8 cellular contexts compared by ENCODE assay signal in genomic region chr22:30212363-30212995, GRCh38. TPM values are rescaled to one million over a fixed set of nuclear protein-coding genes. Genes with fewer than 3 reads are reported as not detected.
DNase-seq lines count a peak whose midpoint lies in the region; ATAC-seq, FAIRE-seq and TF ChIP-seq lines count a peak whose summit lies in the region.

No MANE protein-coding gene starts in this region.

- H3K4me3 Mint-ChIP-seq in astrocyte (ENCODE audit: unreplicated experiment), result no peak overlapping the region

- H3K27me3 ChIP-seq in astrocyte (ENCODE audit: insufficient read depth, low read length), result no peaks in the 10 kb centered on the region
- H3K27me3 ChIP-seq in left lung, result no peaks in the 10 kb centered on the region
- no peaks in the 10 kb centered on the region for H3K27me3 ChIP-seq in aorta (ENCODE audit: control insufficient read depth in 1 of 2, insufficient read depth in 2 of 2, low read length in 1 of 2)

- H3K27me3 Mint-ChIP-seq in astrocyte (ENCODE audit: low read depth, unreplicated experiment), result no peaks in the 10 kb centered on the region

- no peaks in the 10 kb centered on the region for H3K9me3 Mint-ChIP-seq in astrocyte (ENCODE audit: unreplicated experiment)

- no peaks in the 10 kb centered on the region for H4K20me1 ChIP-seq in astrocyte (ENCODE audit: insufficient read depth, low read length)

- WGBS in aorta, 2 donors, result 44 to 49% methylated on average over 5 of the region's 5 CpGs

- H3K27ac ChIP-seq in astrocyte (ENCODE audit: low read depth, low read length) (peak overlapping the region; percentile 100), left lung (peak overlapping the region; percentile 69 to 87), aorta (ENCODE audit: low read depth in 1 of 2, low read length in 2 of 2) (no peak overlapping the region)

- peaks cover 45% of the 10 kb centered on the region for H3K4me1 Mint-ChIP-seq in astrocyte (ENCODE audit: low read depth, unreplicated experiment)

- H3K27ac Mint-ChIP-seq in astrocyte (ENCODE audit: unreplicated experiment), result peak overlapping the region; percentile 94

- H3K9me3 ChIP-seq in astrocyte (ENCODE audit: insufficient read depth, low read depth, low read length) (no peaks in the 10 kb centered on the region), left lung (no peaks in the 10 kb centered on the region), aorta (ENCODE audit: control insufficient read depth, low read length) (no peaks in the 10 kb centered on the region)

- H3K4me3 ChIP-seq in astrocyte (ENCODE audit: insufficient read depth, low read depth, low read length), result no peak overlapping the region
- H3K4me3 ChIP-seq in left lung, result no peak overlapping the region
- H3K4me3 ChIP-seq in aorta (ENCODE audit: low read length in 2 of 2), result no peak overlapping the region

- intact Hi-C loops in left lung (cut with DNase I) (no loop called here), aorta (cut with DNase I) (no loop called here)

- FAIRE-seq in astrocyte (lab: Jason Lieb, UNC), result no peak

- H3K4me2 ChIP-seq in astrocyte (ENCODE audit: low read length), result peak overlapping the region; percentile 9

- no peak overlapping the region for H2AFZ ChIP-seq in astrocyte (ENCODE audit: low read depth, low read length)

- no peaks in the 10 kb centered on the region for H3K36me3 ChIP-seq in astrocyte (ENCODE audit: insufficient read depth, low read length)
- no peaks in the 10 kb centered on the region for H3K36me3 ChIP-seq in left lung
- H3K36me3 ChIP-seq in aorta (ENCODE audit: control insufficient read depth in 1 of 2, insufficient read depth in 2 of 2, low read length in 1 of 2), result no peaks in the 10 kb centered on the region

- no peaks in the 10 kb centered on the region for H3K79me2 ChIP-seq in astrocyte (ENCODE audit: insufficient read depth, low read length)

- peak overlapping the region; percentile 66 for H3K9ac ChIP-seq in astrocyte (ENCODE audit: low read length)

- ATAC-seq in left lung (peak; percentile 88), aorta (ENCODE audit: low FRiP score) (peak; percentile 62), GM18520 (IDR thresholded peaks at IDR 0.05; ENCODE audit: unreplicated experiment) (no peak), HG03571 (IDR thresholded peaks at IDR 0.05; ENCODE audit: unreplicated experiment) (no peak)

- peaks cover 59% of the 10 kb centered on the region for H3K4me1 ChIP-seq in astrocyte (ENCODE audit: insufficient read depth, low read length)
- peaks cover 22 to 45% of the 10 kb centered on the region in 2 donors for H3K4me1 ChIP-seq in left lung
- peaks cover 0 to 2% of the 10 kb centered on the region in 2 donors for H3K4me1 ChIP-seq in aorta (ENCODE audit: control insufficient read depth in 1 of 2, insufficient read depth in 2 of 2, low read length in 2 of 2)

- TF ChIP-seq CTCF in astrocyte (IDR thresholded peaks at IDR 0.05; ENCODE audit: insufficient read depth, low read depth, low read length) (no peak), left lung (IDR thresholded peaks at IDR 0.05) (no peak)

- DNase-seq in AML-193 (lab: John Stamatoyannopoulos, UW) (peak; percentile 34 to 46), HuH-7.5 (ENCODE audit: low spot score) (peak; percentile 72), astrocyte (ENCODE audit: low read depth) (peak; percentile 98), left lung (peak; percentile 90), aorta (peak; percentile 82 to 87)
- DNase-seq in activated effector memory CD4-positive, alpha-beta T cell treated with anti-CD3 and anti-CD28 coated beads, Interleukin-2, amount 50 U/mL, for 16 hours, result no peak

- no peaks in the 10 kb centered on the region for H3K36me3 Mint-ChIP-seq in astrocyte (ENCODE audit: low read depth, unreplicated experiment)

RNA-seq across cellular contexts. Expression of gene LIF, which starts 34.1 kb away (rescaled TPM):
- total RNA-seq in astrocyte, result 63.3 and 100 TPM in 2 replicates
- 10 to 100 TPM in 1 of 2 donors, 1 to 10 TPM in 1; 8.1 to 10.7 TPM for total RNA-seq in left lung
- total RNA-seq in aorta, result 1 to 10 TPM; 4.5 to 6.6 TPM
- 1 to 10 TPM; 1.3 to 2.3 TPM for polyA plus RNA-seq in aorta

RNA-seq across cellular contexts. Expression of gene OSM, which starts 54.2 kb away (rescaled TPM):
- total RNA-seq in astrocyte (not detected in 2 replicates), left lung (1 to 10 TPM; 4.8 to 6.3 TPM), aorta (1 to 10 TPM; 1.4 to 3.9 TPM)
- polyA plus RNA-seq in aorta, result 1 to 10 TPM; 1.4 to 1.6 TPM

Comparison
In these comparisons a context has a peak if more than half of its experiments do, and no peak if none do; other contexts are left out.
1. H3K27ac ChIP-seq: peak in astrocyte (single experiment) and left lung (2 of 2); none in aorta (0 of 2).
2. ATAC-seq: peak in left lung (single experiment) and aorta (single experiment); none in GM18520 (single experiment) and HG03571 (single experiment).